In genomic region chr4:108620101-108620932, GRCh38 we compare ENCODE assay signal across 8 cellular contexts. TPM values are rescaled to one million over a fixed set of nuclear protein-coding genes. Genes with fewer than 3 reads are reported as not detected.
DNase-seq lines count a peak whose midpoint lies in the region; ATAC-seq and TF ChIP-seq lines count a peak whose summit lies in the region.

TSS of gene RPL34 (plus strand) at chr4:108620576. CDS start at chr4:108621960, 1,384 bp downstream.

- H3K4me1 ChIP-seq in ascending aorta (peaks cover 3 to 11% of the 10 kb centered on the region in 2 donors), right cardiac atrium (ENCODE audit: control insufficient read depth, insufficient read depth, low read length) (peaks cover 2% of the 10 kb centered on the region), uterus (peaks cover 0 to 4% of the 10 kb centered on the region in 2 donors)

- peak within 1 kb of the TSS; percentile 82 to 85 for H3K27ac ChIP-seq in ascending aorta
- H3K27ac ChIP-seq in right cardiac atrium (ENCODE audit: low read length), result peak within 1 kb of the TSS; percentile 93
- H3K27ac ChIP-seq in uterus, result peak within 1 kb of the TSS; percentile 82 to 85

- peak; percentile 87 to 94 for TF ChIP-seq POLR2A in uterus (IDR thresholded peaks at IDR 0.05)

- peak within 1 kb of the TSS; percentile 66 to 83 for H3K4me3 ChIP-seq in ascending aorta
- peak within 1 kb of the TSS; percentile 99 for H3K4me3 ChIP-seq in right cardiac atrium (ENCODE audit: low read length)
- H3K4me3 ChIP-seq in uterus, result peak within 1 kb of the TSS; percentile 57 to 76

- H3K36me3 Mint-ChIP-seq in T-helper 2 cell treated with Interferon-gamma antibody and Interleukin-4, amounts not matched to agents 5 μg/mL and 100 μg/mL, for 36 hours (ENCODE audit: low read depth), result peaks cover 58% of the 10 kb centered on the region

- peak within 1 kb of the TSS; percentile 94 for H3K27ac Mint-ChIP-seq in T-helper 2 cell treated with Interferon-gamma antibody and Interleukin-4, amounts not matched to agents 5 μg/mL and 100 μg/mL, for 36 hours

- H3K36me3 ChIP-seq in ascending aorta (peaks cover 29 to 37% of the 10 kb centered on the region in 2 donors), uterus (no peaks in the 10 kb centered on the region)

- peaks cover 35% of the 10 kb centered on the region for H3K4me1 Mint-ChIP-seq in T-helper 2 cell treated with Interferon-gamma antibody and Interleukin-4, amounts not matched to agents 5 μg/mL and 100 μg/mL, for 36 hours (ENCODE audit: low read depth)

- DNase-seq in NCI-H1930 (lab: John Stamatoyannopoulos, UW), result peak; percentile 86 to 88
- peak; percentile 97 for DNase-seq in T-helper 2 cell treated with Interferon-gamma antibody and Interleukin-4, amounts not matched to agents 5 μg/mL and 100 μg/mL, for 36 hours (ENCODE audit: low spot score)
- DNase-seq in ascending aorta (ENCODE audit: low spot score in 2 of 2), result peak; percentile 89 to 99
- peak; percentile 97 to 99 (median 98) for DNase-seq in right cardiac atrium
- peak; percentile 95 for DNase-seq in pulmonary artery endothelial cell (ENCODE audit: low read depth, low spot score)
- DNase-seq in uterus, result peak; percentile 96 to 98

- H3K9me3 ChIP-seq in ascending aorta (peaks cover 0 to 4% of the 10 kb centered on the region in 2 donors), right cardiac atrium (ENCODE audit: control insufficient read depth, low read length) (no peaks in the 10 kb centered on the region), uterus (no peaks in the 10 kb centered on the region)

- no peaks in the 10 kb centered on the region for H3K27me3 Mint-ChIP-seq in T-helper 2 cell treated with Interferon-gamma antibody and Interleukin-4, amounts not matched to agents 5 μg/mL and 100 μg/mL, for 36 hours (ENCODE audit: low read depth)

- TF ChIP-seq CTCF in ascending aorta (IDR thresholded peaks at IDR 0.05) (no peak), uterus (IDR thresholded peaks at IDR 0.05) (no peak)

- H3K27me3 ChIP-seq in ascending aorta (no peaks in the 10 kb centered on the region), right cardiac atrium (ENCODE audit: control insufficient read depth, insufficient read depth) (no peaks in the 10 kb centered on the region), uterus (no peaks in the 10 kb centered on the region)

- ATAC-seq in GM18502 (IDR thresholded peaks at IDR 0.05; ENCODE audit: poor library complexity, unreplicated experiment), result peak; percentile 100
- peak; percentile 100 for ATAC-seq in HG02970 (IDR thresholded peaks at IDR 0.05; ENCODE audit: low FRiP score, unreplicated experiment)
- peak; percentile 100 for ATAC-seq in right cardiac atrium

- H3K4me3 Mint-ChIP-seq in T-helper 2 cell treated with Interferon-gamma antibody and Interleukin-4, amounts not matched to agents 5 μg/mL and 100 μg/mL, for 36 hours, result peak within 1 kb of the TSS; percentile 96

- H3K9me3 Mint-ChIP-seq in T-helper 2 cell treated with Interferon-gamma antibody and Interleukin-4, amounts not matched to agents 5 μg/mL and 100 μg/mL, for 36 hours, result peaks cover 8% of the 10 kb centered on the region

- under 1% methylated on average over 32 of the region's 32 CpGs for WGBS in right cardiac atrium

- intact Hi-C loops in ascending aorta (cut with DNase I), result loop anchor here (1.0 to 10.0 kb wide), 4 partner anchors 30 to 1197 kb away; partner anchors contain the start of genes GAR1, OSTC, SEC24B and SGMS2
- intact Hi-C loops in right cardiac atrium (cut with DNase I), result no loop called here
- intact Hi-C loops in uterus (cut with DNase I; ENCODE audit: low total_unique reads), result no loop called here

RNA-seq across cellular contexts. Expression of gene RPL34, which starts in this region (rescaled TPM):
- 571 TPM for total RNA-seq in ascending aorta
- total RNA-seq in right cardiac atrium, result 100 to 1,000 TPM; 727 to 878 (median 847) TPM
- 2,665 TPM for polyA plus RNA-seq in right cardiac atrium
- 1,016 and 1,407 TPM in 2 replicates for total RNA-seq in pulmonary artery endothelial cell
- 1,000 to 10,000 TPM; 1,071 to 6,726 (median 2,783) TPM for total RNA-seq in uterus

Comparison
In these comparisons a context has a peak if more than half of its experiments do, and no peak if none do; other contexts are left out.
1. Peak in every context shown above with its lines: DNase-seq, ATAC-seq, H3K4me3 ChIP-seq and H3K27ac ChIP-seq.